In the genomic region with DNA sequence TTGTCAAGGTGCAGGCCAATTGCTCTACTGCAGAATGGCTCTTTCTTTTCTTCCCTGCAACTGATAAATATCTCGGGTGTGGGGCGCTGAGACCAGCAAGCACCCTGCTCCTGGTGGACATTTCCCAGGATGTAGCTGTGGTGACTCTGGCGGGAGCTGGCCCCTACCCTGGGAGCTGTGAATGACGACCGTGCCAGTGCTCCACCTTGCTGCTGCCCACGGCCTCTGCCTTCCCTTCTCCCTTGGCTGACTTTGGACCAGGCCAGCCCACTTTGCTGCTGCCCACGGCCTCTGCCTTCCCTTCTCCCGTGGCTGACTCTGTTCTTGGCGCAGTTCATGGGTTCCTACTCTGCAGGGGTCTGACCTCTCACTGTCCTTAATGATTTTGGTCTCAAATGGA, we compare ENCODE assay signal across 9 cellular contexts. TPM values are rescaled to one million over a fixed set of nuclear protein-coding genes. Genes with fewer than 3 reads are reported as not detected.
"Had no signal": no experiment of that assay in that cellular context is flagged by ENCODE, and none has a peak within 500 bp of the region (broad histone marks: within the 10 kb centered on the region; RNA-seq: fewer than 3 reads in every experiment).

No MANE protein-coding gene starts in this region.

- H3K27ac ChIP-seq: HL-60 had no signal

- DNase-seq: H9, HCEC 1CT, HFFc6, IMR-90, KG1 had no signal

- H3K4me3 ChIP-seq: GM23338, K562 had no signal

- FAIRE-seq: K562 had no signal

- H2AFZ ChIP-seq: GM23338 had no signal

- H3K4me2 ChIP-seq: GM23338 had no signal

RNA-seq across cellular contexts. Expression of a gene that starts 16.1 kb away (rescaled TPM):
- total RNA-seq: HFFc6, HT1080, IMR-90, K562 had no signal
- polyA plus RNA-seq: IMR-90, K562 had no signal
